8 cellular contexts compared by ENCODE assay signal in the genomic region with DNA sequence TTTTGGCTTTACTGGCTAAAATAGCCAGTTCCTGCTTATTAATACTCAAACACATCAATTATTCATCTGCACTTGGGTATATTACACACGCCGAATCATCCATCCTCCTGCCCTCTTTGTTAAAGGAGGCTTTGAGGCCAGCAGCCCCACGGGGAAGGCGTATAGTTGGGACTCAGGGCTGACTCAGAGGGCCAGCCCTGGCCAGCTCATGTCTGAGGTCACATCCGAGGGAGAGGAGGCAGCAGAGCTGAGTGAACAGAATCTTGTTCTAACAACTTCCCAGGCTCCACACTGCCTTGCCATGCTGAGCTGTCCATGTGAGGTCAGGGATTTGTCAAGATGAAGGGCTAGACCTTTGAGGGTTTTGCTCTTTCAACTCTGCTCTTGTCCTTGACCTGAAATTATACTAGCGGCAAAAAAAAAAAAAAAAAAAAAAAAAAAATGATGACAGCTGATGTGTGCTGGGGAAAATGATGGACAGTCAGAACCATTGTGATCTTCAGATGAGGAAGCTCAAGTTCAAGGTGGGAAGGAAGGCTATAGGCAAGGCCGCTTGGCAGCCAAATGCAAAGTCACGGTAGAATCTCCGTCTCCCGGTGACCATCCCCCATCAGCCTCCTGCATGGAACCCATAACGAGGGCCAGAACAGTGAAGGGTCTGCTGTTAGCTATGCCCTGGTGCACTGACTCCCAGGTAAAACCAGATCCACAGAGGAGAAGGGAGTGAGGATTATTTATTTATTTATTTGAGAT.
DNase-seq lines count a peak whose midpoint lies in the region; ATAC-seq lines count a peak whose summit lies in the region.

No MANE protein-coding gene starts in this region.

- ATAC-seq in GM19395 (IDR thresholded peaks at IDR 0.05; ENCODE audit: unreplicated experiment) = no peak

- peak; percentile 18 for DNase-seq in stimulated activated CD4-positive, alpha-beta T cell treated with anti-CD3 and anti-CD28 coated beads, Interleukin-4, amount 100 ng/mL, for 24 hours
- DNase-seq in stimulated activated CD4-positive, alpha-beta T cell treated with anti-CD3 and anti-CD28 coated beads, Interleukin-12 subunit alpha, Interleukin-12 subunit beta, amount 100 ng/mL, for 4 hours = no peak
- peak; percentile 86 to 87 for DNase-seq in SW 1271 (lab: John Stamatoyannopoulos, UW)
- peak; percentile 91 for DNase-seq in hepatic stellate cell (ENCODE audit: low spot score)
- DNase-seq in activated gamma-delta T cell (lab: John Stamatoyannopoulos, UW) = no peak
- no peak for DNase-seq in DMS79 treated with DMSO at 0.1 percent for 48 hours (lab: John Stamatoyannopoulos, UW)
- DNase-seq in D341Med (ENCODE audit: low spot score) = no peak

Comparison
In these comparisons a context has a peak if more than half of its experiments do, and no peak if none do; other contexts are left out.
1. DNase-seq: peak in stimulated activated CD4-positive, alpha-beta T cell treated with anti-CD3 and anti-CD28 coated beads, Interleukin-4, amount 100 ng/mL, for 24 hours (single experiment), SW 1271 (2 of 2) and hepatic stellate cell (single experiment); none in stimulated activated CD4-positive, alpha-beta T cell treated with anti-CD3 and anti-CD28 coated beads, Interleukin-12 subunit alpha, Interleukin-12 subunit beta, amount 100 ng/mL, for 4 hours (single experiment), activated gamma-delta T cell (single experiment), DMS79 treated with DMSO at 0.1 percent for 48 hours (single experiment) and D341Med (single experiment).